ENCODE assay signal across 21 cellular contexts in genomic region chr11:2310073-2310785, GRCh38. TPM values are rescaled to one million over a fixed set of nuclear protein-coding genes. Genes with fewer than 3 reads are reported as not detected.
DNase-seq lines count a peak whose midpoint lies in the region; ATAC-seq and TF ChIP-seq lines count a peak whose summit lies in the region.
"Had no signal": no experiment of that assay in that cellular context is flagged by ENCODE, and none has a peak within 500 bp of the region (broad histone marks: within the 10 kb centered on the region; RNA-seq: fewer than 3 reads in every experiment).

No MANE protein-coding gene starts in this region.

- TF ChIP-seq POLR2A in NB4 (IDR thresholded peaks at IDR 0.05; ENCODE audit: extremely low read depth, insufficient read length), result no peak

- H3K27ac Mint-ChIP-seq in activated naive CD4-positive, alpha-beta T cell treated with anti-CD3 and anti-CD28 coated beads, Interleukin-2, amount 10 ng/mL, durations not matched to agents 7 days and 5 days, result no peak overlapping the region
- H3K27ac Mint-ChIP-seq in stimulated activated effector memory CD8-positive, alpha-beta T cell treated with anti-CD3 and anti-CD28 coated beads, Interleukin-12 subunit alpha, Interleukin-12 subunit beta, amount 100 ng/mL, for 72 hours, result peak overlapping the region; percentile 6
- H3K27ac Mint-ChIP-seq: GM23338 had no signal

- no peak for ATAC-seq in stimulated activated effector memory CD8-positive, alpha-beta T cell treated with anti-CD3 and anti-CD28 coated beads, Interleukin-12 subunit alpha, Interleukin-12 subunit beta, amount 100 ng/mL, for 72 hours
- ATAC-seq: GM12878, GM23338, HCT116, PC-3 had no signal

- peaks cover 4% of the 10 kb centered on the region for H3K27me3 Mint-ChIP-seq in activated naive CD4-positive, alpha-beta T cell treated with anti-CD3 and anti-CD28 coated beads, Interleukin-2, amount 10 ng/mL, durations not matched to agents 7 days and 5 days
- H3K27me3 Mint-ChIP-seq: CD8-positive, alpha-beta memory T cell had no signal

- no peaks in the 10 kb centered on the region for H3K9me3 Mint-ChIP-seq in activated naive CD4-positive, alpha-beta T cell treated with anti-CD3 and anti-CD28 coated beads, Interleukin-2, amount 10 ng/mL, durations not matched to agents 7 days and 5 days
- no peaks in the 10 kb centered on the region for H3K9me3 Mint-ChIP-seq in stimulated activated effector memory CD8-positive, alpha-beta T cell treated with anti-CD3 and anti-CD28 coated beads, Interleukin-12 subunit alpha, Interleukin-12 subunit beta, amount 100 ng/mL, for 72 hours
- H3K9me3 Mint-ChIP-seq: CD8-positive, alpha-beta memory T cell; GM23338 had no signal

- no peak overlapping the region for H3K4me3 Mint-ChIP-seq in activated naive CD4-positive, alpha-beta T cell treated with anti-CD3 and anti-CD28 coated beads, Interleukin-2, amount 10 ng/mL, durations not matched to agents 7 days and 5 days
- no peak overlapping the region for H3K4me3 Mint-ChIP-seq in stimulated activated effector memory CD8-positive, alpha-beta T cell treated with anti-CD3 and anti-CD28 coated beads, Interleukin-12 subunit alpha, Interleukin-12 subunit beta, amount 100 ng/mL, for 72 hours
- H3K4me3 Mint-ChIP-seq: CD8-positive, alpha-beta memory T cell; GM23338 had no signal

- CTCF ChIA-PET in activated naive CD4-positive, alpha-beta T cell treated with anti-CD3 and anti-CD28 coated beads, Interleukin-2, amount 10 ng/mL, durations not matched to agents 7 days and 5 days (lab: Charles Lee), result interaction anchor here (0.9 to 2.6 kb wide), 4 partner anchors 9 to 124 kb away, joined by 3 to 16 read pairs (median 3); partner anchors contain the start of genes C11orf21 and TSPAN32

- H3K36me3 Mint-ChIP-seq in activated naive CD4-positive, alpha-beta T cell treated with anti-CD3 and anti-CD28 coated beads, Interleukin-2, amount 10 ng/mL, durations not matched to agents 7 days and 5 days, result peaks cover 1% of the 10 kb centered on the region
- no peaks in the 10 kb centered on the region for H3K36me3 Mint-ChIP-seq in stimulated activated effector memory CD8-positive, alpha-beta T cell treated with anti-CD3 and anti-CD28 coated beads, Interleukin-12 subunit alpha, Interleukin-12 subunit beta, amount 100 ng/mL, for 72 hours

- peak; percentile 13 for DNase-seq in activated naive CD4-positive, alpha-beta T cell treated with anti-CD3 and anti-CD28 coated beads, Interleukin-2, amount 10 ng/mL, durations not matched to agents 7 days and 5 days
- DNase-seq in activated naive CD4-positive, alpha-beta T cell (lab: John Stamatoyannopoulos, UW), result no peak
- DNase-seq in NB4 (ENCODE audit: low read depth) (peak; percentile 7), myocyte (ENCODE audit: low read depth) (peak; percentile 36), NCI-H748 (lab: John Stamatoyannopoulos, UW; ENCODE audit: unreplicated experiment) (no peak), NCI-H2107 (lab: John Stamatoyannopoulos, UW) (no peak), SW480 (ENCODE audit: low spot score) (no peak)
- no peak for DNase-seq in stimulated activated effector memory CD8-positive, alpha-beta T cell treated with anti-CD3 and anti-CD28 coated beads, Interleukin-12 subunit alpha, Interleukin-12 subunit beta, amount 100 ng/mL, for 72 hours (ENCODE audit: low spot score in 2 of 2)
- DNase-seq: BE2C; CD8-positive, alpha-beta memory T cell; DMS53; EL; NCI-H1105; NCI-H2081 treated with DMSO at 0.1 percent for 48 hours; NCI-H510A; NCI-H774; PC-3 had no signal

- H3K4me1 Mint-ChIP-seq in activated naive CD4-positive, alpha-beta T cell treated with anti-CD3 and anti-CD28 coated beads, Interleukin-2, amount 10 ng/mL, durations not matched to agents 7 days and 5 days, result peaks cover 21% of the 10 kb centered on the region
- H3K4me1 Mint-ChIP-seq in stimulated activated effector memory CD8-positive, alpha-beta T cell treated with anti-CD3 and anti-CD28 coated beads, Interleukin-12 subunit alpha, Interleukin-12 subunit beta, amount 100 ng/mL, for 72 hours, result peaks cover 34% of the 10 kb centered on the region

- H3K4me3 ChIP-seq in NB4 (ENCODE audit: low read depth, low read length), result no peak overlapping the region
- H3K4me3 ChIP-seq: GM12878, GM23338 had no signal

- no peak for TF ChIP-seq CTCF in NB4 (IDR thresholded peaks at IDR 0.05; ENCODE audit: low read depth, low read length)

RNA-seq across cellular contexts. Expression of gene TSPAN32, which starts 8.4 kb away (rescaled TPM):
- not detected in 2 replicates for total RNA-seq in myocyte
- 0.72 TPM for polyA plus RNA-seq in myocyte (2012)
- total RNA-seq: GM12878, GM23338, PC-3, SK-MEL-5 had no signal
- polyA plus RNA-seq: GM23338 had no signal

RNA-seq across cellular contexts. Expression of gene C11orf21, which starts 8.5 kb away (rescaled TPM):
- not detected in 2 replicates for total RNA-seq in myocyte
- polyA plus RNA-seq in myocyte (2012), result not detected
- total RNA-seq: GM23338, PC-3, SK-MEL-5 had no signal
- polyA plus RNA-seq: GM23338 had no signal

RNA-seq across cellular contexts. Expression of gene ASCL2, which starts 39.8 kb away (rescaled TPM):
- total RNA-seq in myocyte, result not detected in 2 replicates
- not detected for polyA plus RNA-seq in myocyte (2012)
- total RNA-seq: GM12878, SK-MEL-5 had no signal
- polyA plus RNA-seq: GM12878 had no signal

Comparison
In these comparisons a context has a peak if more than half of its experiments do, and no peak if none do; other contexts are left out.
1. DNase-seq: peak in activated naive CD4-positive, alpha-beta T cell treated with anti-CD3 and anti-CD28 coated beads, Interleukin-2, amount 10 ng/mL, durations not matched to agents 7 days and 5 days (single experiment), NB4 (single experiment) and myocyte (single experiment); none in activated naive CD4-positive, alpha-beta T cell (0 of 4), stimulated activated effector memory CD8-positive, alpha-beta T cell treated with anti-CD3 and anti-CD28 coated beads, Interleukin-12 subunit alpha, Interleukin-12 subunit beta, amount 100 ng/mL, for 72 hours (0 of 2), NCI-H748 (single experiment), NCI-H2107 (single experiment) and SW480 (single experiment).